10 cellular contexts compared by ENCODE assay signal in genomic region chr12:31804185-31804504, GRCh38.
DNase-seq lines count a peak whose midpoint lies in the region; ATAC-seq and TF ChIP-seq lines count a peak whose summit lies in the region.
"Had no signal": no experiment of that assay in that cellular context is flagged by ENCODE, and none has a peak within 500 bp of the region (broad histone marks: within the 10 kb centered on the region; RNA-seq: fewer than 3 reads in every experiment).

No MANE protein-coding gene starts in this region.

- TF ChIP-seq EP300 in stomach (IDR thresholded peaks at IDR 0.05), result no peak

- H3K27ac Mint-ChIP-seq in activated CD4-positive, alpha-beta T cell treated with anti-CD3 and anti-CD28 coated beads, Interleukin-2, amount 10 ng/mL, durations not matched to agents 7 days and 5 days, result peak overlapping the region; percentile 14
- H3K27ac Mint-ChIP-seq in T-helper 1 cell treated with Interleukin-12 subunit alpha and Interleukin-12 subunit beta and Interleukin-4 antibody, amounts not matched to agents 30 μg/mL and 1 μg/mL, for 36 hours, result peak overlapping the region; percentile 42

- ATAC-seq in HG02798 (IDR thresholded peaks at IDR 0.05; ENCODE audit: poor library complexity, unreplicated experiment) (peak; percentile 29), heart left ventricle (no peak)

- H3K27ac ChIP-seq in spleen (peak overlapping the region in 7 of 8 donors; percentile 22 to 71 (median 47)), heart left ventricle (no peak overlapping the region), stomach (no peak overlapping the region)
- H3K27ac ChIP-seq: VCaP had no signal

- no peaks in the 10 kb centered on the region for H3K27me3 ChIP-seq in spleen (replicated peaks in 1 of 7)
- H3K27me3 ChIP-seq in heart left ventricle, result no peaks in the 10 kb centered on the region
- no peaks in the 10 kb centered on the region for H3K27me3 ChIP-seq in stomach

- H3K4me3 ChIP-seq in spleen (peak overlapping the region in 2 of 8 donors; percentile 4 to 52), heart left ventricle (no peak overlapping the region), stomach (peak overlapping the region in 1 of 4 donors; percentile 0)

- no peaks in the 10 kb centered on the region for H3K9me3 ChIP-seq in spleen
- no peaks in the 10 kb centered on the region for H3K9me3 ChIP-seq in heart left ventricle
- H3K9me3 ChIP-seq in stomach, result no peaks in the 10 kb centered on the region

- TF ChIP-seq CTCF in spleen (IDR thresholded peaks at IDR 0.05 in 8 of 11, conservative IDR thresholded peaks at IDR 0.05 in 3 of 11), result no peak
- TF ChIP-seq CTCF in heart left ventricle (IDR thresholded peaks at IDR 0.05), result no peak
- TF ChIP-seq CTCF in stomach (IDR thresholded peaks at IDR 0.05), result no peak

- H3K27me3 Mint-ChIP-seq in activated CD4-positive, alpha-beta T cell treated with anti-CD3 and anti-CD28 coated beads, Interleukin-2, amount 10 ng/mL, durations not matched to agents 7 days and 5 days, result no peaks in the 10 kb centered on the region
- H3K27me3 Mint-ChIP-seq in T-helper 1 cell treated with Interleukin-12 subunit alpha and Interleukin-12 subunit beta and Interleukin-4 antibody, amounts not matched to agents 30 μg/mL and 1 μg/mL, for 36 hours (ENCODE audit: low read depth), result no peaks in the 10 kb centered on the region

- CTCF ChIA-PET in activated CD4-positive, alpha-beta T cell treated with anti-CD3 and anti-CD28 coated beads, Interleukin-2, amount 10 ng/mL, durations not matched to agents 7 days and 5 days (lab: Charles Lee), result interaction anchor here (0.6 to 1.0 kb wide), 4 partner anchors 14 to 270 kb away, joined by 3 read pairs; no protein-coding TSS in a partner anchor

- intact Hi-C loops in spleen (cut with DNase I; ENCODE audit: low total_unique reads) (no loop called here), heart left ventricle (cut with DNase I) (no loop called here), stomach (cut with DNase I; ENCODE audit: low total_unique reads) (no loop called here)

- WGBS in spleen, 5 donors, result 64 to 93% (median 80%) methylated on average over 1 of the region's 1 CpG
- WGBS in heart left ventricle, 4 donors, result 68 to 84% (median 77%) methylated on average over 1 of the region's 1 CpG
- WGBS in stomach, 5 donors, result 70 to 91% (median 78%) methylated on average over 1 of the region's 1 CpG

- peaks cover 10% of the 10 kb centered on the region for H3K9me3 Mint-ChIP-seq in activated CD4-positive, alpha-beta T cell treated with anti-CD3 and anti-CD28 coated beads, Interleukin-2, amount 10 ng/mL, durations not matched to agents 7 days and 5 days
- peaks cover 6% of the 10 kb centered on the region for H3K9me3 Mint-ChIP-seq in T-helper 1 cell treated with Interleukin-12 subunit alpha and Interleukin-12 subunit beta and Interleukin-4 antibody, amounts not matched to agents 30 μg/mL and 1 μg/mL, for 36 hours

- no peak for DNase-seq in activated CD4-positive, alpha-beta T cell treated with anti-CD3 and anti-CD28 coated beads, Interleukin-2, amount 10 ng/mL, durations not matched to agents 7 days and 5 days
- DNase-seq in activated CD4-positive, alpha-beta T cell treated with anti-CD3 and anti-CD28 coated beads for 1 hour, result no peak
- no peak for DNase-seq in spleen
- DNase-seq in heart left ventricle, result no peak
- no peak for DNase-seq in hepatic stellate cell (ENCODE audit: low spot score)
- DNase-seq in stomach, result no peak
- DNase-seq: IMR-90 had no signal

- peaks cover 0 to 6% (median 0%) of the 10 kb centered on the region in 6 donors for H3K36me3 ChIP-seq in spleen
- H3K36me3 ChIP-seq in heart left ventricle, result no peaks in the 10 kb centered on the region
- H3K36me3 ChIP-seq in stomach, result no peaks in the 10 kb centered on the region

- peaks cover 8% of the 10 kb centered on the region for H3K36me3 Mint-ChIP-seq in activated CD4-positive, alpha-beta T cell treated with anti-CD3 and anti-CD28 coated beads, Interleukin-2, amount 10 ng/mL, durations not matched to agents 7 days and 5 days (ENCODE audit: low read depth)
- peaks cover 6% of the 10 kb centered on the region for H3K36me3 Mint-ChIP-seq in T-helper 1 cell treated with Interleukin-12 subunit alpha and Interleukin-12 subunit beta and Interleukin-4 antibody, amounts not matched to agents 30 μg/mL and 1 μg/mL, for 36 hours (ENCODE audit: low read depth)

- H3K4me1 Mint-ChIP-seq in activated CD4-positive, alpha-beta T cell treated with anti-CD3 and anti-CD28 coated beads, Interleukin-2, amount 10 ng/mL, durations not matched to agents 7 days and 5 days, result peaks cover 40% of the 10 kb centered on the region
- H3K4me1 Mint-ChIP-seq in T-helper 1 cell treated with Interleukin-12 subunit alpha and Interleukin-12 subunit beta and Interleukin-4 antibody, amounts not matched to agents 30 μg/mL and 1 μg/mL, for 36 hours (ENCODE audit: low read depth), result peaks cover 38% of the 10 kb centered on the region

- no peak overlapping the region for H3K4me3 Mint-ChIP-seq in activated CD4-positive, alpha-beta T cell treated with anti-CD3 and anti-CD28 coated beads, Interleukin-2, amount 10 ng/mL, durations not matched to agents 7 days and 5 days
- peak overlapping the region; percentile 48 for H3K4me3 Mint-ChIP-seq in T-helper 1 cell treated with Interleukin-12 subunit alpha and Interleukin-12 subunit beta and Interleukin-4 antibody, amounts not matched to agents 30 μg/mL and 1 μg/mL, for 36 hours

- no peak for TF ChIP-seq POLR2A in spleen (IDR thresholded peaks at IDR 0.05)
- TF ChIP-seq POLR2A in heart left ventricle (IDR thresholded peaks at IDR 0.05), result no peak
- no peak for TF ChIP-seq POLR2A in stomach (IDR thresholded peaks at IDR 0.05)

- peaks cover 0 to 32% (median 10%) of the 10 kb centered on the region in 6 donors for H3K4me1 ChIP-seq in spleen
- no peaks in the 10 kb centered on the region for H3K4me1 ChIP-seq in heart left ventricle
- H3K4me1 ChIP-seq in stomach, result no peaks in the 10 kb centered on the region

- POLR2A ChIA-PET in activated CD4-positive, alpha-beta T cell treated with anti-CD3 and anti-CD28 coated beads, Interleukin-2, amount 10 ng/mL, durations not matched to agents 7 days and 5 days (lab: Charles Lee), result interaction anchor here (0.5 to 0.6 kb wide), 2 partner anchors 25 to 125 kb away, joined by 3 to 4 read pairs; no protein-coding TSS in a partner anchor

Comparison
In these comparisons a context has a peak if more than half of its experiments do, and no peak if none do; other contexts are left out.
1. H3K27ac ChIP-seq: peak in spleen (7 of 8); none in heart left ventricle (0 of 12) and stomach (0 of 5).